Comparison of ENCODE assay signal across 8 cellular contexts in genomic region chr21:33642896-33643657, GRCh38. TPM values are rescaled to one million over a fixed set of nuclear protein-coding genes. Genes with fewer than 3 reads are reported as not detected.
A peak's percentile ranks its signal among the peaks of the same experiment; 100 is the strongest.
DNase-seq lines count a peak whose midpoint lies in the region; ATAC-seq and TF ChIP-seq lines count a peak whose summit lies in the region.

No MANE protein-coding gene starts in this region.

- H3K27ac ChIP-seq in SU-DHL-6 (ENCODE audit: low read depth, low read length) (no peak overlapping the region), smooth muscle cell (ENCODE audit: low read depth) (peak overlapping the region; percentile 73)

- no peaks in the 10 kb centered on the region for H3K9me3 Mint-ChIP-seq in immature natural killer cell

- H3K27me3 ChIP-seq in SU-DHL-6 (ENCODE audit: low read length) (no peaks in the 10 kb centered on the region), smooth muscle cell (ENCODE audit: low read depth) (no peaks in the 10 kb centered on the region)

- H4K20me1 ChIP-seq in SU-DHL-6 (ENCODE audit: low read depth, low read length) (no peaks in the 10 kb centered on the region), smooth muscle cell (ENCODE audit: low read depth) (peaks cover 62% of the 10 kb centered on the region)

- H3K9me3 ChIP-seq in SU-DHL-6 (ENCODE audit: insufficient read depth, low read length), result no peaks in the 10 kb centered on the region
- no peaks in the 10 kb centered on the region for H3K9me3 ChIP-seq in smooth muscle cell (replicated peaks; ENCODE audit: low read depth)

- H3K36me3 Mint-ChIP-seq in immature natural killer cell, result no peaks in the 10 kb centered on the region

- peak overlapping the region; percentile 57 for H3K4me3 ChIP-seq in SU-DHL-6 (ENCODE audit: insufficient read depth, low read length, poor library complexity, severe bottlenecking)
- H3K4me3 ChIP-seq in cardiac fibroblast (replicated peaks in 1 of 2; ENCODE audit: low read depth in 2 of 2, low read length in 2 of 2), result peak overlapping the region; percentile 75 to 80
- H3K4me3 ChIP-seq in smooth muscle cell, result peak overlapping the region; percentile 74

- no peaks in the 10 kb centered on the region for H3K9me2 ChIP-seq in SU-DHL-6 (replicated peaks; ENCODE audit: insufficient read depth, low read length)

- peaks cover 15 to 27% of the 10 kb centered on the region in 2 donors for H3K4me1 Mint-ChIP-seq in immature natural killer cell

- TF ChIP-seq CTCF in SU-DHL-6 (IDR thresholded peaks at IDR 0.05; ENCODE audit: insufficient read depth, low read length, poor library complexity, severe bottlenecking) (no peak), cardiac fibroblast (IDR thresholded peaks at IDR 0.05; ENCODE audit: low read depth, low read length) (no peak), smooth muscle cell (IDR thresholded peaks at IDR 0.05; ENCODE audit: borderline replicate concordance, insufficient read depth, poor library complexity, severe bottlenecking) (no peak)

- WGBS in smooth muscle cell (ENCODE audit: low lambda C conversion rate), result under 1% methylated on average over 50 of the region's 78 CpGs

- H2AFZ ChIP-seq in SU-DHL-6 (ENCODE audit: low read depth, low read length, severe bottlenecking) (peak overlapping the region; percentile 89), smooth muscle cell (ENCODE audit: low read depth) (peak overlapping the region; percentile 68)

- H3K79me2 ChIP-seq in SU-DHL-6 (ENCODE audit: insufficient read depth, low read length), result peaks cover 5% of the 10 kb centered on the region; the same call in 1 of the 2 replicates
- peaks cover 83% of the 10 kb centered on the region for H3K79me2 ChIP-seq in smooth muscle cell (ENCODE audit: low read depth)

- ATAC-seq in GM21360 (IDR thresholded peaks at IDR 0.05; ENCODE audit: unreplicated experiment) (peak; percentile 1), HG03521 (IDR thresholded peaks at IDR 0.05; ENCODE audit: unreplicated experiment) (no peak)

- H3F3A ChIP-seq in SU-DHL-6 (ENCODE audit: insufficient read depth), result 0 out of 2 replicates have a peak, but pooled peaks cover 5% of the 10 kb centered on the region
- H3F3A ChIP-seq in smooth muscle cell (ENCODE audit: low read depth), result peaks cover 5% of the 10 kb centered on the region

- peaks cover 5 to 18% (median 7%) of the 10 kb centered on the region in 3 donors for H3K27me3 Mint-ChIP-seq in immature natural killer cell (ENCODE audit: low read depth in 3 of 3)

- peak overlapping the region in 2 of 6 donors; percentile 23 to 53 for H3K27ac Mint-ChIP-seq in immature natural killer cell

- H3K4me1 ChIP-seq in smooth muscle cell (ENCODE audit: low read depth), result peaks cover 18% of the 10 kb centered on the region

- H3K4me2 ChIP-seq in SU-DHL-6 (ENCODE audit: low read depth, low read length, poor library complexity, severe bottlenecking) (peak overlapping the region; percentile 64), smooth muscle cell (peak overlapping the region; percentile 91)

- H3K36me3 ChIP-seq in SU-DHL-6 (ENCODE audit: low read length) (no peaks in the 10 kb centered on the region), smooth muscle cell (ENCODE audit: low read depth) (no peaks in the 10 kb centered on the region)

- peak overlapping the region; percentile 63 for H3K9ac ChIP-seq in SU-DHL-6 (ENCODE audit: low read length)
- H3K9ac ChIP-seq in smooth muscle cell (ENCODE audit: low read depth), result peak overlapping the region; percentile 60

- in situ Hi-C loops in ACHN (cut with HindIII; ENCODE audit: low pct_ligation_motif_present, low pct_unique_long_range_greater_than_20kb, low sequenced_read_pairs), result no loop called here

- peak overlapping the region; percentile 83 to 90 (median 87) for H3K4me3 Mint-ChIP-seq in immature natural killer cell

- DNase-seq in ACHN, result peak; percentile 28
- peak; percentile 32 to 50 for DNase-seq in cardiac fibroblast (ENCODE audit: low read depth in 2 of 2)
- DNase-seq in immature natural killer cell, result peak in 2 of 3 donors; percentile 5 to 20
- no peak for DNase-seq in smooth muscle cell (lab: John Stamatoyannopoulos, UW; ENCODE audit: unreplicated experiment)
- no peak for DNase-seq in NCI-H1694 (lab: John Stamatoyannopoulos, UW)

RNA-seq across cellular contexts. Expression of gene ITSN1, which starts 0.8 kb away (rescaled TPM):
- polyA plus RNA-seq in immature natural killer cell (under 1 TPM in 2 of 3 donors, not detected in 1; 0.50 to 0.57 TPM), smooth muscle cell (36.4 and 41.8 TPM in 2 replicates)
- total RNA-seq in smooth muscle cell, result 39.8 and 76.5 TPM in 2 replicates

RNA-seq across cellular contexts. Expression of gene CRYZL1, which starts 1.5 kb away (rescaled TPM):
- polyA plus RNA-seq in immature natural killer cell, result 10 to 100 TPM; 28.8 to 50.2 (median 29.6) TPM
- 36.7 and 48.3 TPM in 2 replicates for total RNA-seq in smooth muscle cell
- polyA plus RNA-seq in smooth muscle cell, result 37.7 and 39.9 TPM in 2 replicates

RNA-seq across cellular contexts. Expression of gene DONSON, which starts 54.6 kb away (rescaled TPM):
- polyA plus RNA-seq in immature natural killer cell (1 to 10 TPM; 2.3 to 3.7 (median 3.2) TPM), smooth muscle cell (38.0 and 41.0 TPM in 2 replicates)
- total RNA-seq in smooth muscle cell, result 39.9 and 41.7 TPM in 2 replicates

Comparison
In these comparisons a context has a peak if more than half of its experiments do, and no peak if none do; other contexts are left out.
1. DNase-seq: peak in ACHN (single experiment), cardiac fibroblast (2 of 2) and immature natural killer cell (2 of 3); none in smooth muscle cell (single experiment) and NCI-H1694 (single experiment).
2. RNA of gene ITSN1, which starts 0.8 kb away (polyA plus RNA-seq): 36.4 to 41.8 TPM in smooth muscle cell; 0.50 to 0.57 TPM in immature natural killer cell; every median in the first group is over 10 times any median in the second.
3. Peak in every context shown above with its lines, with median percentiles within 50 percentile points of each other: H3K4me3 ChIP-seq.